ENCODE assay signal across 16 cellular contexts in the genomic region with DNA sequence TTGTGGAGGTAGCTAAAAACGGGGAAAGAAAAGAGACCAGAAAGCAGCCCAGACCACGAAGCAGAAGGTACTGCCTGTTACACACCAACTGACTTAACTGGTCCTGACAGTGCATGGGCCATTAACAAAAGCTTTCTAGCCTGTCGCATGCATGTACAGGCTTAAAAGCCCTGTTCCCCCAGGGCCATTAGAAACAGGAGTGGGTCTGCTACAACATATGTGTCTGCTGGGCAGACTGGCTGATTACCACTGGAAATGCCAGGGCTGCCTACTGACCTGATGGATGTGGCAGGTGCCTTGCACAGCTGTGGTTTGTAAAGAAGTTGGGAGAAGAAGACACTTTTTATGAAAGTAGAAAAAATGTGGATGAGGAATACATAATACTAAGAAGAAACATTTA.
DNase-seq lines count a peak whose midpoint lies in the region; ATAC-seq lines count a peak whose summit lies in the region.
"Had no signal": no experiment of that assay in that cellular context is flagged by ENCODE, and none has a peak within 500 bp of the region (broad histone marks: within the 10 kb centered on the region; RNA-seq: fewer than 3 reads in every experiment).

No MANE protein-coding gene starts in this region.

- peak overlapping the region in 1 of 2 donors; percentile 15 for H3K27ac Mint-ChIP-seq in stimulated activated naive CD8-positive, alpha-beta T cell treated with anti-CD3 and anti-CD28 coated beads, Interleukin-15, amount 100 ng/mL, for 72 hours
- H3K27ac Mint-ChIP-seq: GM23338 had no signal

- DNase-seq in NCI-H748 (lab: John Stamatoyannopoulos, UW; ENCODE audit: unreplicated experiment) (peak; percentile 19), NCI-H748 treated with DMSO at 0.1 percent for 48 hours (lab: John Stamatoyannopoulos, UW) (no peak), NCI-H82 (lab: John Stamatoyannopoulos, UW) (peak; percentile 79), left kidney (ENCODE audit: low read depth, low spot score) (peak; percentile 27), iPS-NIHi11 (ENCODE audit: low spot score) (no peak), HuH-7 (ENCODE audit: low spot score) (no peak)
- no peak for DNase-seq in stimulated activated naive CD8-positive, alpha-beta T cell treated with anti-CD3 and anti-CD28 coated beads, Interleukin-15, amount 100 ng/mL, for 72 hours
- DNase-seq: COR-L47, MV-4-11, NCI-H1436 treated with DMSO at 0.1 percent for 48 hours, NCI-H2107, NCI-H446 treated with DMSO at 0.1 percent for 48 hours, SHP77 had no signal

- no peaks in the 10 kb centered on the region for H3K4me1 Mint-ChIP-seq in stimulated activated naive CD8-positive, alpha-beta T cell treated with anti-CD3 and anti-CD28 coated beads, Interleukin-15, amount 100 ng/mL, for 72 hours
- H3K4me1 Mint-ChIP-seq: GM23338 had no signal

- ATAC-seq in stimulated activated naive CD8-positive, alpha-beta T cell treated with anti-CD3 and anti-CD28 coated beads, Interleukin-15, amount 100 ng/mL, for 72 hours, result no peak
- ATAC-seq in GM18861 (IDR thresholded peaks at IDR 0.05; ENCODE audit: unreplicated experiment), result no peak
- ATAC-seq: GM23338, Panc1 had no signal

- no peak overlapping the region for H3K4me3 Mint-ChIP-seq in stimulated activated naive CD8-positive, alpha-beta T cell treated with anti-CD3 and anti-CD28 coated beads, Interleukin-15, amount 100 ng/mL, for 72 hours
- H3K4me3 Mint-ChIP-seq: GM23338 had no signal

- no peaks in the 10 kb centered on the region for H3K27me3 Mint-ChIP-seq in stimulated activated naive CD8-positive, alpha-beta T cell treated with anti-CD3 and anti-CD28 coated beads, Interleukin-15, amount 100 ng/mL, for 72 hours

- no peaks in the 10 kb centered on the region for H3K9me3 Mint-ChIP-seq in stimulated activated naive CD8-positive, alpha-beta T cell treated with anti-CD3 and anti-CD28 coated beads, Interleukin-15, amount 100 ng/mL, for 72 hours
- H3K9me3 Mint-ChIP-seq: GM23338 had no signal

Comparison
In these comparisons a context has a peak if more than half of its experiments do, and no peak if none do; other contexts are left out.
1. DNase-seq: peak in NCI-H748 (single experiment), NCI-H82 (single experiment) and left kidney (single experiment); none in NCI-H748 treated with DMSO at 0.1 percent for 48 hours (single experiment), stimulated activated naive CD8-positive, alpha-beta T cell treated with anti-CD3 and anti-CD28 coated beads, Interleukin-15, amount 100 ng/mL, for 72 hours (0 of 2), iPS-NIHi11 (single experiment) and HuH-7 (single experiment).